In the genomic region with DNA sequence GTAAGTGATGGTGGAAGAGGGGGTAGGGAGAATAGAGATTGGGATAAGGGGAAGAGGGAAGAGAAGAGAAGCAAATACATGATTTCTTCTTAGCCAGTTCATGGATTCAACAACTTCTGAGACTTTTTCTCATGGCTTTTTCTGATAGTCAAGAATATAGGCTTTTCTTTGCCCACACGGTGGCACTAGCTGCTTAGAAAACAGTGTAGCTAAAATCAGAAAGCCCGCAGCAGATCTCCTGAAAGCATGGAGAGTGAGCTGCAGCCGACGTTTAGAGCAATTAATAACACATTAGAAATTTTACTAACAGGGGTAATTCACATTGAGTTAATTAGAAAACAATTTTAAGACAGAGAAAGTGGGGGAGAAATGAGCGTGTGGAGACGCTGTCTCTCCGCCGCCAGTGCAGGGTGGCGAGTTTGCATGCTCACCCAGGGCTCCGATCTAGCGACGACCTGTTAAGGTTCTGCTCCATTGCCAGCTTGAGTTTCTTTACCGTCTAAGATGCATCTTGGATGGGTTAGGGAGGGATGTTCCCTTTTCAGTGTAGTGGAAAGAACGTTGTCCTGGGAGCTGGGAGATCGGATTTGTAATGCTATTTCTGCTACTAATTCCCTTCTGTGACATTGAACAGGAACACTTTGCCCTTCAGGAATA, we compare ENCODE assay signal across 8 cellular contexts. TPM values are rescaled to one million over a fixed set of nuclear protein-coding genes. Genes with fewer than 3 reads are reported as not detected.
A peak's percentile ranks its signal among the peaks of the same experiment; 100 is the strongest.
DNase-seq lines count a peak whose midpoint lies in the region; ATAC-seq and TF ChIP-seq lines count a peak whose summit lies in the region.

No MANE protein-coding gene starts in this region.

- peak overlapping the region; percentile 81 for H3K4me3 Mint-ChIP-seq in T-helper 17 cell
- H3K4me3 Mint-ChIP-seq in chondrocyte (ENCODE audit: unreplicated experiment): peak overlapping the region; percentile 67

- H3K27ac Mint-ChIP-seq in T-helper 17 cell: no peak overlapping the region
- no peak overlapping the region for H3K27ac Mint-ChIP-seq in chondrocyte (ENCODE audit: unreplicated experiment)

- no peak overlapping the region for H3K4me3 ChIP-seq in NB4 (ENCODE audit: low read depth, low read length)

- peaks cover 4% of the 10 kb centered on the region for H3K9me3 Mint-ChIP-seq in chondrocyte (ENCODE audit: low read depth)

- H3K27me3 Mint-ChIP-seq in T-helper 17 cell: peaks cover 40% of the 10 kb centered on the region
- H3K27me3 Mint-ChIP-seq in chondrocyte (ENCODE audit: low read depth): peaks cover 52% of the 10 kb centered on the region

- no peak for TF ChIP-seq POLR2A in NB4 (IDR thresholded peaks at IDR 0.05; ENCODE audit: extremely low read depth, insufficient read length)

- TF ChIP-seq CTCF in NB4 (IDR thresholded peaks at IDR 0.05; ENCODE audit: low read depth, low read length) (peak; percentile 44), chondrocyte (IDR thresholded peaks at IDR 0.05) (peak; percentile 97)

- H3K36me3 Mint-ChIP-seq in T-helper 17 cell (ENCODE audit: low read depth): no peaks in the 10 kb centered on the region
- no peaks in the 10 kb centered on the region for H3K36me3 Mint-ChIP-seq in chondrocyte (ENCODE audit: low read depth)

- H3K4me1 Mint-ChIP-seq in T-helper 17 cell (peaks cover 17% of the 10 kb centered on the region), chondrocyte (ENCODE audit: low read depth) (peaks cover 5% of the 10 kb centered on the region)

- no peaks in the 10 kb centered on the region for H3K9me3 ChIP-seq in T-helper 17 cell (ENCODE audit: control insufficient read depth, low read length, poor library complexity, severe bottlenecking)

- ATAC-seq in GM21717 (IDR thresholded peaks at IDR 0.05; ENCODE audit: unreplicated experiment): peak; percentile 61
- ATAC-seq in T-helper 17 cell: peak; percentile 72
- ATAC-seq in HG03571 (IDR thresholded peaks at IDR 0.05; ENCODE audit: unreplicated experiment): no peak

- peak; percentile 19 for DNase-seq in DMS79 (lab: John Stamatoyannopoulos, UW)
- DNase-seq in NB4 (ENCODE audit: low read depth): peak; percentile 54
- DNase-seq in T-helper 17 cell: peak in 1 of 3 donors; percentile 21
- no peak for DNase-seq in chondrocyte (ENCODE audit: low spot score)
- peak; percentile 72 for DNase-seq in kidney glomerular epithelial cell (lab: John Stamatoyannopoulos, UW)
- DNase-seq in stimulated activated CD4-positive, alpha-beta T cell treated with anti-CD3 and anti-CD28 coated beads, Interleukin-2, amount 100 ng/mL, for 24 hours: peak; percentile 37 to 38

RNA-seq across cellular contexts. Expression of gene RAG1, which starts 3.3 kb away (rescaled TPM):
- total RNA-seq in T-helper 17 cell (under 1 TPM; 0.16 to 0.27 TPM), chondrocyte (1.1 to 1.6 TPM (median 1.3 TPM) in 3 replicates)

RNA-seq across cellular contexts. Expression of gene IFTAP, which starts 29.8 kb away (rescaled TPM):
- total RNA-seq in T-helper 17 cell (1 to 10 TPM; 1.9 to 4.4 TPM), chondrocyte (16.4 to 19.7 TPM (median 17.9 TPM) in 3 replicates)

RNA-seq across cellular contexts. Expression of gene RAG2, which starts 33.5 kb away (rescaled TPM):
- not detected for total RNA-seq in T-helper 17 cell
- not detected in 3 replicates for total RNA-seq in chondrocyte

RNA-seq across cellular contexts. Expression of gene TRAF6, which starts 54.4 kb away (rescaled TPM):
- 10 to 100 TPM; 20.2 to 26.2 TPM for total RNA-seq in T-helper 17 cell
- 14.4 to 16.0 TPM (median 15.2 TPM) in 3 replicates for total RNA-seq in chondrocyte
